2 cellular contexts compared by ENCODE assay signal in genomic region chr1:50950396-50950795, GRCh38.
TF ChIP-seq lines count a peak whose summit lies in the region.

No MANE protein-coding gene starts in this region.

TF ChIP-seq in HEK293, 187 proteins besides CTCF, POLR2A, EP300 and RAD21:
- no peak for TF ChIP-seq ZNF670 (tag by site-specific recombination; IDR thresholded peaks at IDR 0.05; ENCODE audit: low read depth)
- TF ChIP-seq YY2 (tag by site-specific recombination; IDR thresholded peaks at IDR 0.05): no peak
- 0 out of 2 replicates have a peak, but pooled peaks have one; percentile 17 for TF ChIP-seq PRDM6 (tag by site-specific recombination; IDR thresholded peaks at IDR 0.05)
- no peak for TF ChIP-seq ZNF138 (tag by site-specific recombination; IDR thresholded peaks at IDR 0.05; ENCODE audit: borderline replicate concordance)

TF ChIP-seq in K562, 482 proteins besides CTCF, POLR2A, EP300 and RAD21:
- TF ChIP-seq CBFA2T2 (conservative IDR thresholded peaks at IDR 0.05) (0 out of 2 replicates have a peak, but pooled peaks have one; percentile 31), TAL1 (IDR thresholded peaks at IDR 0.05) (peak; percentile 42; the same call in 1 of the 2 replicates), ZNF24 (IDR thresholded peaks at IDR 0.05) (no peak), SMARCE1 (IDR thresholded peaks at IDR 0.05) (no peak), CEBPB (tag; IDR thresholded peaks at IDR 0.05) (peak; percentile 75), TFAP4 (CRISPR knock-in tag; IDR thresholded peaks at IDR 0.05; ENCODE audit: borderline replicate concordance) (no peak), RNF2 (IDR thresholded peaks at IDR 0.05) (no peak), TEAD4 (IDR thresholded peaks at IDR 0.05; ENCODE audit: low read length) (peak; percentile 39; the same call in 1 of the 2 replicates), TEAD4 (CRISPR knock-in tag; IDR thresholded peaks at IDR 0.05; ENCODE audit: borderline replicate concordance) (no peak), U2AF1 (optimal IDR thresholded peaks at IDR 0.05; ENCODE audit: low read depth, low read length) (no peak), ARID1B (IDR thresholded peaks at IDR 0.05) (peak; percentile 45), ZNF639 (CRISPR knock-in tag; conservative IDR thresholded peaks at IDR 0.05 in 1 of 2, IDR thresholded peaks at IDR 0.05 in 1 of 2) (no peak), FOXJ2 (tag; IDR thresholded peaks at IDR 0.05) (no peak), HMG20A (CRISPR knock-in tag; conservative IDR thresholded peaks at IDR 0.05) (no peak), ZBTB43 (CRISPR knock-in tag; IDR thresholded peaks at IDR 0.05) (no peak), TBP (optimal IDR thresholded peaks at IDR 0.05; ENCODE audit: low read depth, low read length) (no peak), RBFOX2 (IDR thresholded peaks at IDR 0.05; ENCODE audit: low read depth, low read length) (no peak), POU5F1 (IDR thresholded peaks at IDR 0.05; ENCODE audit: borderline replicate concordance, low read depth, low read length, partially characterized antibody) (no peak), TCF3 (CRISPR knock-in tag; IDR thresholded peaks at IDR 0.05) (peak; percentile 68), KDM1A (IDR thresholded peaks at IDR 0.05) (peak; percentile 34 to 42; a peak in 1 of 4 replicates), CBFA2T3 (IDR thresholded peaks at IDR 0.05) (peak; percentile 73)
